8 cellular contexts compared by ENCODE assay signal in genomic region chr2:69642709-69643601, GRCh38. TPM values are rescaled to one million over a fixed set of nuclear protein-coding genes. Genes with fewer than 3 reads are reported as not detected.
DNase-seq lines count a peak whose midpoint lies in the region; ATAC-seq and TF ChIP-seq lines count a peak whose summit lies in the region.

No MANE protein-coding gene starts in this region.

- TF ChIP-seq CTCF in tibial nerve (IDR thresholded peaks at IDR 0.05): no peak

- peaks cover 41% of the 10 kb centered on the region for H3K36me3 Mint-ChIP-seq in activated naive CD4-positive, alpha-beta T cell treated with anti-CD3 and anti-CD28 coated beads, Interleukin-2, amount 10 ng/mL, durations not matched to agents 7 days and 5 days

- TF ChIP-seq POLR2A in tibial nerve (IDR thresholded peaks at IDR 0.05): peak in 1 of 2 donors; percentile 21

- peaks cover 0 to 60% (median 21%) of the 10 kb centered on the region in 4 donors for H3K4me1 ChIP-seq in tibial nerve

- CTCF ChIA-PET in activated naive CD4-positive, alpha-beta T cell treated with anti-CD3 and anti-CD28 coated beads, Interleukin-2, amount 10 ng/mL, durations not matched to agents 7 days and 5 days (lab: Charles Lee): interaction anchor here (1.5 to 4.0 kb wide), 4 partner anchors 25 to 206 kb away, joined by 3 to 25 read pairs (median 12); partner anchors contain the start of gene NFU1

- ATAC-seq in HG03439 (IDR thresholded peaks at IDR 0.05; ENCODE audit: unreplicated experiment): no peak

- H3K9me3 ChIP-seq in tibial nerve: no peaks in the 10 kb centered on the region

- H3K4me1 Mint-ChIP-seq in activated naive CD4-positive, alpha-beta T cell treated with anti-CD3 and anti-CD28 coated beads, Interleukin-2, amount 10 ng/mL, durations not matched to agents 7 days and 5 days: peaks cover 64% of the 10 kb centered on the region

- no peaks in the 10 kb centered on the region for H3K27me3 Mint-ChIP-seq in activated naive CD4-positive, alpha-beta T cell treated with anti-CD3 and anti-CD28 coated beads, Interleukin-2, amount 10 ng/mL, durations not matched to agents 7 days and 5 days

- WGBS in tibial nerve, 2 donors: 0% methylated on average over 36 to 49 of the region's 58 CpGs

- DNase-seq in DMS 273 treated with DMSO at 0.1 percent for 48 hours (lab: John Stamatoyannopoulos, UW) (peak; percentile 8), HS-5 (ENCODE audit: low read depth) (peak; percentile 61), SIG-M5 treated with dmso at 0.1 percent for 504 hours (lab: John Stamatoyannopoulos, UW; ENCODE audit: unreplicated experiment) (peak; percentile 81), germinal center (ENCODE audit: low spot score) (peak; percentile 11), occipital lobe (lab: John Stamatoyannopoulos, UW) (peak; percentile 46), tibial nerve (ENCODE audit: low spot score in 2 of 2) (no peak)
- peak; percentile 68 for DNase-seq in activated naive CD4-positive, alpha-beta T cell treated with anti-CD3 and anti-CD28 coated beads, Interleukin-2, amount 10 ng/mL, durations not matched to agents 7 days and 5 days

- H3K27me3 ChIP-seq in tibial nerve: no peaks in the 10 kb centered on the region

- peak overlapping the region; percentile 90 to 100 (median 96) for H3K4me3 ChIP-seq in tibial nerve

- H3K27ac ChIP-seq in tibial nerve: peak overlapping the region; percentile 96 to 99 (median 98)

- H3K4me3 Mint-ChIP-seq in activated naive CD4-positive, alpha-beta T cell treated with anti-CD3 and anti-CD28 coated beads, Interleukin-2, amount 10 ng/mL, durations not matched to agents 7 days and 5 days: peak overlapping the region; percentile 90

- no peaks in the 10 kb centered on the region for H3K9me3 Mint-ChIP-seq in activated naive CD4-positive, alpha-beta T cell treated with anti-CD3 and anti-CD28 coated beads, Interleukin-2, amount 10 ng/mL, durations not matched to agents 7 days and 5 days

- peak in 1 of 2 donors; percentile 35 for TF ChIP-seq EP300 in tibial nerve (IDR thresholded peaks at IDR 0.05)

- no peaks in the 10 kb centered on the region for H3K36me3 ChIP-seq in tibial nerve

- H3K27ac Mint-ChIP-seq in activated naive CD4-positive, alpha-beta T cell treated with anti-CD3 and anti-CD28 coated beads, Interleukin-2, amount 10 ng/mL, durations not matched to agents 7 days and 5 days: peak overlapping the region; percentile 97

RNA-seq across cellular contexts. Expression of gene AAK1, which starts 0.6 kb away (rescaled TPM):
- 37.7 TPM for total RNA-seq in occipital lobe
- total RNA-seq in tibial nerve: 10 to 100 TPM; 29.2 to 70.5 (median 44.5) TPM

Comparison
In these comparisons a context has a peak if more than half of its experiments do, and no peak if none do; other contexts are left out.
1. DNase-seq: peak in DMS 273 treated with DMSO at 0.1 percent for 48 hours (single experiment), HS-5 (single experiment), SIG-M5 treated with dmso at 0.1 percent for 504 hours (single experiment), activated naive CD4-positive, alpha-beta T cell treated with anti-CD3 and anti-CD28 coated beads, Interleukin-2, amount 10 ng/mL, durations not matched to agents 7 days and 5 days (single experiment), germinal center (single experiment) and occipital lobe (single experiment); none in tibial nerve (0 of 2).